In genomic region chr3:99895706-99896441, GRCh38 we compare ENCODE assay signal across 8 cellular contexts.
DNase-seq lines count a peak whose midpoint lies in the region; ATAC-seq, FAIRE-seq and TF ChIP-seq lines count a peak whose summit lies in the region.

No MANE protein-coding gene starts in this region.

- H3K27ac Mint-ChIP-seq in mesothelial cell of epicardium = peak overlapping the region; percentile 83

- in situ Hi-C loops in K562 (cut with MboI) = no loop called here

- ATAC-seq in K562 (peak; percentile 53; the same call in 1 of the 3 replicates), GM18519 (IDR thresholded peaks at IDR 0.05; ENCODE audit: low FRiP score, unreplicated experiment) (no peak)

- no peaks in the 10 kb centered on the region for H4K20me1 ChIP-seq in K562 (replicated peaks; ENCODE audit: control insufficient read depth, insufficient read depth, low read length)

- no peak for FAIRE-seq in K562 (lab: Jason Lieb, UNC)

- no peaks in the 10 kb centered on the region for H3K36me3 Mint-ChIP-seq in mesothelial cell of epicardium

- TF ChIP-seq RAD21 in K562 (CRISPR knock-in tag; conservative IDR thresholded peaks at IDR 0.05 in 1 of 2, IDR thresholded peaks at IDR 0.05 in 1 of 2) = no peak

- H3K4me1 Mint-ChIP-seq in mesothelial cell of epicardium = peaks cover 16% of the 10 kb centered on the region

- TF ChIP-seq POLR2A in K562 (conservative IDR thresholded peaks at IDR 0.05) = no peak

- H3K27me3 ChIP-seq in MG63 (no peaks in the 10 kb centered on the region), K562 (ENCODE audit: control insufficient read depth in 2 of 2, insufficient read depth in 2 of 2, low read length in 2 of 2) (no peaks in the 10 kb centered on the region), ascending aorta (no peaks in the 10 kb centered on the region)

- DNase-seq in DMS153 (lab: John Stamatoyannopoulos, UW) (peak; percentile 54), MG63 (peak; percentile 67), K562 (ENCODE audit: extremely low read depth in 1 of 4, low spot score in 3 of 4) (peak in 1 of 4 experiments; percentile 11), mesothelial cell of epicardium (ENCODE audit: low spot score in 2 of 2, unreplicated experiment in 2 of 2) (no peak), ascending aorta (ENCODE audit: low spot score in 2 of 2) (no peak), GOT3 (lab: John Stamatoyannopoulos, UW) (no peak), pons (ENCODE audit: low spot score) (no peak)

- peaks cover 7% of the 10 kb centered on the region; the same call in 2 of the 3 replicates for H3K79me2 ChIP-seq in K562 (ENCODE audit: control insufficient read depth, insufficient read depth, low read length)

- CTCF ChIA-PET in K562 (lab: Yijun Ruan, JAX; ENCODE audit: low intra/inter-chr PET ratio) = interaction anchor here (0.7 kb wide), 1 partner anchor 345 kb away, joined by 4 read pairs; no protein-coding TSS in a partner anchor

- TF ChIP-seq EP300 in K562 (IDR thresholded peaks at IDR 0.05; ENCODE audit: low read length) = no peak

- H3K4me1 ChIP-seq in K562 (replicated peaks in 1 of 2; ENCODE audit: control insufficient read depth in 2 of 2, insufficient read depth in 2 of 2, low read length in 2 of 2) = peaks cover 0 to 3% of the 10 kb centered on the region in 2 experiments; a peak in 1 of 5 replicates
- peaks cover 0 to 15% of the 10 kb centered on the region in 2 donors for H3K4me1 ChIP-seq in ascending aorta

- no peaks in the 10 kb centered on the region for H3K9me3 Mint-ChIP-seq in mesothelial cell of epicardium

- H3K4me3 Mint-ChIP-seq in mesothelial cell of epicardium = no peak overlapping the region

- TF ChIP-seq CTCF in K562 (IDR thresholded peaks at IDR 0.05 in 2 of 3, conservative IDR thresholded peaks at IDR 0.05 in 1 of 3; ENCODE audit: insufficient read depth in 2 of 3, low read depth in 1 of 3, low read length in 3 of 3) (no peak), mesothelial cell of epicardium (IDR thresholded peaks at IDR 0.05; ENCODE audit: unreplicated experiment) (no peak), ascending aorta (IDR thresholded peaks at IDR 0.05) (no peak)

- H3K9me3 ChIP-seq in MG63 (no peaks in the 10 kb centered on the region), K562 (replicated peaks; ENCODE audit: control insufficient read depth, insufficient read depth, low read depth, low read length) (no peaks in the 10 kb centered on the region), ascending aorta (no peaks in the 10 kb centered on the region)

- POLR2A ChIA-PET in K562 (lab: Yijun Ruan, JAX) = interaction anchor here (1.2 kb wide), 1 partner anchor 27 kb away, joined by 4 read pairs; no protein-coding TSS in a partner anchor

- H3K9me1 ChIP-seq in K562 (ENCODE audit: control insufficient read depth, insufficient read depth, low read length) = no peaks in the 10 kb centered on the region

- H3K4me2 ChIP-seq in K562 (ENCODE audit: insufficient read depth, low read length) = no peak overlapping the region

- intact Hi-C loops in K562 (cut with micrococcal nuclease) (no loop called here), ascending aorta (cut with DNase I) (no loop called here)

- H3K4me3 ChIP-seq in MG63 (no peak overlapping the region), K562 (no peak overlapping the region), ascending aorta (no peak overlapping the region)

- H3K36me3 ChIP-seq in MG63 = no peaks in the 10 kb centered on the region
- H3K36me3 ChIP-seq in K562 (ENCODE audit: control insufficient read depth, insufficient read depth, low read length) = no peaks in the 10 kb centered on the region
- H3K36me3 ChIP-seq in ascending aorta = no peaks in the 10 kb centered on the region

- BruUV-seq in K562 (replicated peaks; lab: Mats Ljungman, UMichigan) = no TSS peak

- no peak overlapping the region for H3K9ac ChIP-seq in K562 (ENCODE audit: insufficient read depth in 1 of 2, low read depth in 2 of 2, low read length in 2 of 2)

- H3K27ac ChIP-seq in K562 (ENCODE audit: extremely low read depth, low read depth, low read length) = peak overlapping the region; percentile 44; the same call in 1 of the 3 replicates
- H3K27ac ChIP-seq in ascending aorta = no peak overlapping the region

- 42% methylated on average over 2 of the region's 2 CpGs for WGBS in K562 (ENCODE audit: insufficient coverage, low coverage, missing lambda C conversion rate)

- no peaks in the 10 kb centered on the region for H3K27me3 Mint-ChIP-seq in mesothelial cell of epicardium (ENCODE audit: low read depth)

- H2AFZ ChIP-seq in K562 (ENCODE audit: low read depth, low read length) = no peak overlapping the region; the same call in 1 of the 2 replicates

TF ChIP-seq in K562, 482 proteins besides CTCF, POLR2A, EP300 and RAD21:
- TF ChIP-seq ZKSCAN8 (CRISPR knock-in tag; IDR thresholded peaks at IDR 0.05) = peak; percentile 49; the same call in 1 of the 2 replicates
- peak; percentile 59; the same call in 1 of the 2 replicates for TF ChIP-seq SMARCE1 (IDR thresholded peaks at IDR 0.05)
- no peak for TF ChIP-seq KLF16 (IDR thresholded peaks at IDR 0.05)
- TF ChIP-seq HDGF (IDR thresholded peaks at IDR 0.05) = no peak
- TF ChIP-seq HMBOX1 (IDR thresholded peaks at IDR 0.05) = peak; percentile 39; the same call in 1 of the 2 replicates
- peak; percentile 85 for TF ChIP-seq ATF3 (IDR thresholded peaks at IDR 0.05)
- no peak for TF ChIP-seq ATF3 (CRISPR knock-in tag; conservative IDR thresholded peaks at IDR 0.05)
- TF ChIP-seq TEAD4 (IDR thresholded peaks at IDR 0.05; ENCODE audit: low read length) = peak; percentile 30; the same call in 1 of the 2 replicates
- TF ChIP-seq TEAD4 (CRISPR knock-in tag; IDR thresholded peaks at IDR 0.05; ENCODE audit: borderline replicate concordance) = no peak
- peak; percentile 8; the same call in 1 of the 2 replicates for TF ChIP-seq SPI1 (IDR thresholded peaks at IDR 0.05; ENCODE audit: borderline replicate concordance, low read depth, low read length)
- peak; percentile 66 for TF ChIP-seq PRDM10 (IDR thresholded peaks at IDR 0.05; ENCODE audit: partially characterized antibody)
- no peak for TF ChIP-seq CGGBP1 (CRISPR knock-in tag; IDR thresholded peaks at IDR 0.05)
- peak; percentile 81 for TF ChIP-seq JUND (IDR thresholded peaks at IDR 0.05; ENCODE audit: borderline replicate concordance, low read depth, low read length)
- peak; percentile 79; the same call in 2 of the 3 replicates for TF ChIP-seq JUND (tag; IDR thresholded peaks at IDR 0.05; ENCODE audit: borderline replicate concordance, low read depth, low read length)
- TF ChIP-seq FOSL1 (tag; conservative IDR thresholded peaks at IDR 0.05) = peak; percentile 93
- peak; percentile 33; the same call in 1 of the 2 replicates for TF ChIP-seq ZNF384 (IDR thresholded peaks at IDR 0.05; ENCODE audit: low read depth, low read length)
- TF ChIP-seq ZSCAN32 (CRISPR knock-in tag; IDR thresholded peaks at IDR 0.05) = no peak
- peak; percentile 79 for TF ChIP-seq JUN (IDR thresholded peaks at IDR 0.05; ENCODE audit: borderline replicate concordance, low read depth, low read length)
- no peak for TF ChIP-seq JUN (CRISPR knock-in tag; IDR thresholded peaks at IDR 0.05; ENCODE audit: borderline replicate concordance)

Comparison
In these comparisons a context has a peak if more than half of its experiments do, and no peak if none do; other contexts are left out.
1. DNase-seq: peak in DMS153 (single experiment) and MG63 (single experiment); none in mesothelial cell of epicardium (0 of 2), ascending aorta (0 of 2), GOT3 (single experiment) and pons (single experiment).